ENCODE assay signal across 3 cellular contexts in genomic region chr22:37678372-37678771, GRCh38.
TF ChIP-seq lines count a peak whose summit lies in the region.

No MANE protein-coding gene starts in this region.

TF ChIP-seq in SK-N-SH, 30 proteins besides CTCF, POLR2A, EP300 and RAD21 (continued from another document):
- no peak for TF ChIP-seq ZBTB33 (IDR thresholded peaks at IDR 0.05; ENCODE audit: borderline replicate concordance, low read depth)
- no peak for TF ChIP-seq MEF2A (IDR thresholded peaks at IDR 0.05; ENCODE audit: borderline replicate concordance, low read depth)
- TF ChIP-seq CHD2 (IDR thresholded peaks at IDR 0.05; ENCODE audit: low read length, partially characterized antibody): no peak
- TF ChIP-seq TCF12 (IDR thresholded peaks at IDR 0.05): no peak
TF ChIP-seq in SK-N-SH: peak in this region for 0.

TF ChIP-seq in SK-N-SH treated with all-trans-retinoic acid at 6 μM for 48 hours, 23 proteins besides CTCF, POLR2A, EP300 and RAD21 (continued from another document):
- TF ChIP-seq PATZ1 (CRISPR knock-in tag; IDR thresholded peaks at IDR 0.05; ENCODE audit: borderline replicate concordance) (no peak), ZFP30 (CRISPR knock-in tag; IDR thresholded peaks at IDR 0.05) (no peak), TOX (CRISPR knock-in tag; IDR thresholded peaks at IDR 0.05; ENCODE audit: borderline replicate concordance) (no peak), ZNF8 (CRISPR knock-in tag; IDR thresholded peaks at IDR 0.05) (no peak)

TF ChIP-seq in WTC11, 78 proteins besides CTCF, POLR2A, EP300 and RAD21 (continued from another document):
- TF ChIP-seq AR (CRISPR knock-in tag; IDR thresholded peaks at IDR 0.05): no peak
- no peak for TF ChIP-seq ERG (CRISPR knock-in tag; IDR thresholded peaks at IDR 0.05)
- no peak for TF ChIP-seq ARID4B (CRISPR knock-in tag; IDR thresholded peaks at IDR 0.05; ENCODE audit: borderline replicate concordance)
- no peak for TF ChIP-seq ZNF232 (CRISPR knock-in tag; IDR thresholded peaks at IDR 0.05)
